Comparison of ENCODE assay signal across 17 cellular contexts in genomic region chr3:4581452-4581851, GRCh38.
DNase-seq lines count a peak whose midpoint lies in the region; ATAC-seq, FAIRE-seq and TF ChIP-seq lines count a peak whose summit lies in the region.
"Had no signal": no experiment of that assay in that cellular context is flagged by ENCODE, and none has a peak within 500 bp of the region (broad histone marks: within the 10 kb centered on the region; RNA-seq: fewer than 3 reads in every experiment).

No MANE protein-coding gene starts in this region.

- DNase-seq in heart left ventricle = no peak
- no peak for DNase-seq in Right ventricle myocardium superior
- DNase-seq in dorsolateral prefrontal cortex = no peak
- DNase-seq in nephron progenitor cell = no peak
- no peak for DNase-seq in aorta
- DNase-seq in NCI-H345 (lab: John Stamatoyannopoulos, UW) = no peak
- DNase-seq in PC-9 = no peak
- DNase-seq in RCC 7860 (ENCODE audit: low spot score) = no peak
- DNase-seq: C1 segment of cervical spinal cord, DMS153, endodermal cell, KG1, NCI-H1048, SJCRH30, small intestine had no signal

- H3K9me3 Mint-ChIP-seq in nephron progenitor cell = no peaks in the 10 kb centered on the region
- H3K9me3 Mint-ChIP-seq: activated T-helper 1 cell treated with anti-CD3 and anti-CD28 coated beads, Interleukin-12 subunit alpha, Interleukin-12 subunit beta, Interleukin-2, Interleukin-4 antibody, amounts not matched to agents 30 ng/mL and 10 ng/mL and 1 ng/mL, durations not matched to agents 14 hours and 24 hours and 36 hours; endodermal cell had no signal

- H3K4me1 ChIP-seq in heart left ventricle = peaks cover 0 to 53% (median 43%) of the 10 kb centered on the region in 12 donors
- H3K4me1 ChIP-seq in aorta (ENCODE audit: control insufficient read depth in 1 of 2, insufficient read depth in 2 of 2, low read length in 2 of 2) = peaks cover 2 to 17% of the 10 kb centered on the region in 2 donors
- H3K4me1 ChIP-seq in PC-9 (replicated peaks; ENCODE audit: insufficient read depth) = no peaks in the 10 kb centered on the region

- peak in 2 of 4 donors; percentile 3 to 7 for ATAC-seq in heart left ventricle
- no peak for ATAC-seq in Right ventricle myocardium superior (ENCODE audit: poor library complexity)
- peak; percentile 13 for ATAC-seq in aorta (ENCODE audit: low FRiP score)

- no peaks in the 10 kb centered on the region for H3K9me3 ChIP-seq in heart left ventricle
- H3K9me3 ChIP-seq in aorta (ENCODE audit: control insufficient read depth, low read length) = no peaks in the 10 kb centered on the region
- no peaks in the 10 kb centered on the region for H3K9me3 ChIP-seq in PC-9 (ENCODE audit: insufficient read depth, low read depth)
- H3K9me3 ChIP-seq: SJCRH30 had no signal

- TF ChIP-seq CTCF in heart left ventricle (IDR thresholded peaks at IDR 0.05) (no peak), dorsolateral prefrontal cortex (IDR thresholded peaks at IDR 0.05 in 54 of 56, conservative IDR thresholded peaks at IDR 0.05 in 2 of 56; ENCODE audit: low read depth in 1 of 56, partially characterized antibody in 56 of 56) (no peak), nephron progenitor cell (IDR thresholded peaks at IDR 0.05) (no peak), PC-9 (conservative IDR thresholded peaks at IDR 0.05) (no peak)

- no peaks in the 10 kb centered on the region for H3F3A ChIP-seq in PC-9 (ENCODE audit: insufficient read depth, low read depth)

- H3K4me3 ChIP-seq in heart left ventricle (no peak overlapping the region), dorsolateral prefrontal cortex (no peak overlapping the region), aorta (ENCODE audit: low read length in 2 of 2) (no peak overlapping the region), PC-9 (no peak overlapping the region)
- H3K4me3 ChIP-seq: SJCRH30 had no signal

- 38 to 41% (median 38%) methylated on average over 3 of the region's 3 CpGs for WGBS in heart left ventricle, 4 donors
- WGBS in aorta, 2 donors = 8 to 12% methylated on average over 3 of the region's 3 CpGs

- no peak overlapping the region for H2AFZ ChIP-seq in PC-9

- FAIRE-seq in RCC 7860 (lab: Jason Lieb, UNC) = no peak
- FAIRE-seq: islet of Langerhans, small intestine had no signal

- POLR2A ChIA-PET in PC-9 (lab: Charles Lee; ENCODE audit: unreplicated experiment) = no interaction called here

- H3K4me2 ChIP-seq in PC-9 = no peak overlapping the region

- no peaks in the 10 kb centered on the region for H3K27me3 Mint-ChIP-seq in nephron progenitor cell (ENCODE audit: low read depth, poor library complexity)

- H3K36me3 ChIP-seq in heart left ventricle = no peaks in the 10 kb centered on the region
- no peaks in the 10 kb centered on the region for H3K36me3 ChIP-seq in aorta (ENCODE audit: control insufficient read depth in 1 of 2, insufficient read depth in 2 of 2, low read length in 1 of 2)
- no peaks in the 10 kb centered on the region for H3K36me3 ChIP-seq in PC-9 (ENCODE audit: low read depth)
- H3K36me3 ChIP-seq: SJCRH30 had no signal

- TF ChIP-seq POLR2A in heart left ventricle (IDR thresholded peaks at IDR 0.05) = no peak

- H3K27ac Mint-ChIP-seq in nephron progenitor cell = peak overlapping the region; percentile 98
- H3K27ac Mint-ChIP-seq: activated T-helper 1 cell treated with anti-CD3 and anti-CD28 coated beads, Interleukin-12 subunit alpha, Interleukin-12 subunit beta, Interleukin-2, Interleukin-4 antibody, amounts not matched to agents 30 ng/mL and 10 ng/mL and 1 ng/mL, durations not matched to agents 14 hours and 24 hours and 36 hours; endodermal cell had no signal

- H3K9me2 ChIP-seq in PC-9 (ENCODE audit: insufficient read depth) = no peaks in the 10 kb centered on the region

- H3K36me3 Mint-ChIP-seq in nephron progenitor cell (ENCODE audit: low read depth) = peaks cover 20% of the 10 kb centered on the region

- H3K4me1 Mint-ChIP-seq in nephron progenitor cell = peaks cover 88% of the 10 kb centered on the region

- intact Hi-C loops in heart left ventricle (cut with DNase I) (loop anchor here in 8 of 10 donors (5.0 to 10.0 kb wide), 7 partner anchors 47 to 229 kb away; partner anchors contain the start of gene ITPR1 (in 7 of the 8)), Right ventricle myocardium superior (cut with DNase I) (loop anchor here (5.0 kb wide), 1 partner anchor 84 kb away; no protein-coding TSS in a partner anchor), dorsolateral prefrontal cortex (cut with DNase I) (loop anchor here in 1 of 2 donors (5.0 kb wide), 2 partner anchors 49 to 89 kb away; partner anchors contain the start of gene ITPR1), aorta (cut with DNase I) (loop anchor here (5.0 to 10.0 kb wide), 3 partner anchors 47 to 164 kb away; partner anchors contain the start of gene ITPR1 (in 2 of the 2)), PC-9 (cut with micrococcal nuclease; ENCODE audit: unreplicated experiment) (no loop called here)

- CTCF ChIA-PET in PC-9 (lab: Charles Lee) = no interaction called here

- no peaks in the 10 kb centered on the region for H3K27me3 ChIP-seq in heart left ventricle
- H3K27me3 ChIP-seq in dorsolateral prefrontal cortex = no peaks in the 10 kb centered on the region
- no peaks in the 10 kb centered on the region for H3K27me3 ChIP-seq in aorta (ENCODE audit: control insufficient read depth in 1 of 2, insufficient read depth in 2 of 2, low read length in 1 of 2)
- H3K27me3 ChIP-seq in PC-9 (ENCODE audit: insufficient read depth, low read depth) = no peaks in the 10 kb centered on the region
- H3K27me3 ChIP-seq: SJCRH30 had no signal

- H3K4me3 Mint-ChIP-seq in nephron progenitor cell = peak overlapping the region; percentile 41
- H3K4me3 Mint-ChIP-seq: activated T-helper 1 cell treated with anti-CD3 and anti-CD28 coated beads, Interleukin-12 subunit alpha, Interleukin-12 subunit beta, Interleukin-2, Interleukin-4 antibody, amounts not matched to agents 30 ng/mL and 10 ng/mL and 1 ng/mL, durations not matched to agents 14 hours and 24 hours and 36 hours; endodermal cell had no signal

- no peaks in the 10 kb centered on the region for H3K79me2 ChIP-seq in PC-9 (ENCODE audit: low read depth)

- no TSS peak for BruUV-seq in PC-9 (replicated peaks; lab: Mats Ljungman, UMichigan)

- H3K27ac ChIP-seq in heart left ventricle = peak overlapping the region in 11 of 12 donors; percentile 47 to 84 (median 77)
- H3K27ac ChIP-seq in dorsolateral prefrontal cortex = peak overlapping the region in 50 of 59 donors; percentile 3 to 87 (median 68)
- H3K27ac ChIP-seq in aorta (ENCODE audit: low read depth in 1 of 2, low read length in 2 of 2) = peak overlapping the region; percentile 78 to 87
- H3K27ac ChIP-seq in PC-9 = no peak overlapping the region
- H3K27ac ChIP-seq: SJCRH30 had no signal

- no peaks in the 10 kb centered on the region for H4K20me1 ChIP-seq in PC-9 (ENCODE audit: insufficient read depth)
